Comparison of ENCODE assay signal across 8 cellular contexts in the genomic region with DNA sequence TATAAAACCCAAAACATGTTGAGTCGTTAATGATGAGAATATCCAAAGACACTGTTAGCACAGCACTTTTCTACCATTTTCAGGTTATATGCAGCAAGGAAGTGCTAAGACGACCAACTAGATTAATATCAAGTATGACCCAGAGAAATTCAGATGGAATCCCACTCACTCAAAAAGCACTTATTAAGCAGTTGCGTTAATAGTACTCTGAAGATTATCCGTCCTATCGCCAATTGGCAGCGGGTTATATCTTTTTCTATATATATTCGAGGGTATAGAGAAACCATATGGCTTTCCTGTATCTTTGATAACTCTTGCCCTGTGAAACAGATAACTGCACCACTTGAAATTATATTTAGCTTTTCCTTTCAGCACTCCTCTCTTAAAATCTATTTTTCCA. TPM values are rescaled to one million over a fixed set of nuclear protein-coding genes. Genes with fewer than 3 reads are reported as not detected.
A peak's percentile ranks its signal among the peaks of the same experiment; 100 is the strongest.
DNase-seq lines count a peak whose midpoint lies in the region; ATAC-seq and TF ChIP-seq lines count a peak whose summit lies in the region.

No MANE protein-coding gene starts in this region.

- no peak overlapping the region for H3K4ac ChIP-seq in mesenchymal stem cell (ENCODE audit: low read depth in 1 of 2, low read length in 2 of 2)

- in situ Hi-C loops in astrocyte of the cerebellum (cut with HindIII; ENCODE audit: low sequenced_read_pairs): no loop called here

- H2BK12ac ChIP-seq in mesenchymal stem cell (ENCODE audit: low read length in 2 of 2): no peak overlapping the region

- DNase-seq in heart right ventricle: no peak
- no peak for DNase-seq in Right ventricle myocardium superior
- DNase-seq in astrocyte of the cerebellum (ENCODE audit: low read depth): no peak
- peak; percentile 5 for DNase-seq in mesenchymal stem cell
- no peak for DNase-seq in uterus
- no peak for DNase-seq in ecto neural progenitor cell (ENCODE audit: low spot score)
- DNase-seq in DMS153 (lab: John Stamatoyannopoulos, UW): no peak

- H3K36me3 ChIP-seq in heart right ventricle (peaks cover 0 to 6% (median 0%) of the 10 kb centered on the region in 9 donors), mesenchymal stem cell (ENCODE audit: control insufficient read depth in 1 of 2, insufficient read depth in 2 of 2, low read depth in 1 of 2, low read length in 2 of 2) (peaks cover 0 to 3% of the 10 kb centered on the region in 2 experiments), uterus (no peaks in the 10 kb centered on the region)

- no peak for TF ChIP-seq POLR2A in uterus (IDR thresholded peaks at IDR 0.05)

- ATAC-seq in heart right ventricle: no peak
- ATAC-seq in Right ventricle myocardium superior (ENCODE audit: poor library complexity): no peak
- no peak for ATAC-seq in GM18498 (IDR thresholded peaks at IDR 0.05; ENCODE audit: unreplicated experiment)

- H3K27me3 ChIP-seq in heart right ventricle (no peaks in the 10 kb centered on the region), mesenchymal stem cell (ENCODE audit: control insufficient read depth in 1 of 2, insufficient read depth in 1 of 2, low read length in 2 of 2) (no peaks in the 10 kb centered on the region), uterus (no peaks in the 10 kb centered on the region)

- no peak overlapping the region for H2BK5ac ChIP-seq in mesenchymal stem cell (ENCODE audit: low read depth, low read length, poor library complexity, severe bottlenecking)

- intact Hi-C loops in heart right ventricle (cut with DNase I) (loop anchor here in 1 of 10 donors (5.0 kb wide), 1 partner anchor 346 kb away; the partner anchor contains the start of gene GOSR1), Right ventricle myocardium superior (cut with DNase I) (no loop called here), uterus (cut with DNase I; ENCODE audit: low total_unique reads) (no loop called here)

- no peak for TF ChIP-seq CTCF in heart right ventricle (IDR thresholded peaks at IDR 0.05)
- no peak for TF ChIP-seq CTCF in astrocyte of the cerebellum (IDR thresholded peaks at IDR 0.05; ENCODE audit: low read depth, low read length, missing control alignments)
- no peak for TF ChIP-seq CTCF in uterus (IDR thresholded peaks at IDR 0.05)

- no peak overlapping the region for H2AFZ ChIP-seq in mesenchymal stem cell (ENCODE audit: low read depth, low read length)

- no peak overlapping the region for H2BK15ac ChIP-seq in mesenchymal stem cell (ENCODE audit: low read depth, poor library complexity, severe bottlenecking)

- H3K14ac ChIP-seq in mesenchymal stem cell (ENCODE audit: low read length in 2 of 2): no peak overlapping the region

- peaks cover 0 to 72% (median 28%) of the 10 kb centered on the region in 9 donors for H3K4me1 ChIP-seq in heart right ventricle
- peaks cover 6% of the 10 kb centered on the region for H3K4me1 ChIP-seq in mesenchymal stem cell (ENCODE audit: control insufficient read depth, insufficient read depth, low read depth, low read length)
- no peaks in the 10 kb centered on the region for H3K4me1 ChIP-seq in uterus

- H3K23ac ChIP-seq in mesenchymal stem cell (ENCODE audit: low read length in 2 of 2): no peak overlapping the region

- H4K8ac ChIP-seq in mesenchymal stem cell (ENCODE audit: low read length): no peak overlapping the region

- no peak overlapping the region for H4K91ac ChIP-seq in mesenchymal stem cell (ENCODE audit: low read length)

- 18 to 21% methylated on average over 7 of the region's 7 CpGs for WGBS in heart right ventricle, 2 donors
- WGBS in mesenchymal stem cell: 70% methylated on average over 4 of the region's 7 CpGs

- H3K27ac ChIP-seq in heart right ventricle (peak overlapping the region in 6 of 10 donors; percentile 74 to 97 (median 87)), mesenchymal stem cell (ENCODE audit: low read length, poor library complexity, severe bottlenecking) (no peak overlapping the region), uterus (peak overlapping the region; percentile 83 to 86)

- peak overlapping the region; percentile 10 for H3K4me2 ChIP-seq in mesenchymal stem cell (ENCODE audit: low read length, poor library complexity, severe bottlenecking)

- H3K9me3 ChIP-seq in heart right ventricle (no peaks in the 10 kb centered on the region), mesenchymal stem cell (ENCODE audit: control insufficient read depth, low read length) (no peaks in the 10 kb centered on the region), uterus (no peaks in the 10 kb centered on the region)

- no peak overlapping the region for H3K18ac ChIP-seq in mesenchymal stem cell (ENCODE audit: low read depth in 1 of 2, low read length in 2 of 2)

- peak overlapping the region; percentile 42 to 98 (median 94) for H3K4me3 ChIP-seq in heart right ventricle
- H3K4me3 ChIP-seq in astrocyte of the cerebellum (ENCODE audit: low read depth, low read length): peak overlapping the region; percentile 88
- peak overlapping the region in 1 of 2 experiments; percentile 86 for H3K4me3 ChIP-seq in mesenchymal stem cell (ENCODE audit: insufficient read depth in 1 of 2, low read depth in 1 of 2, low read length in 2 of 2)
- H3K4me3 ChIP-seq in uterus: peak overlapping the region; percentile 92 to 97

- H2AK5ac ChIP-seq in mesenchymal stem cell (ENCODE audit: low read length, severe bottlenecking): no peak overlapping the region

- peak overlapping the region; percentile 86 for H3K9ac ChIP-seq in mesenchymal stem cell (ENCODE audit: low read length)

- H2BK120ac ChIP-seq in mesenchymal stem cell (ENCODE audit: low read depth, low read length): no peak overlapping the region

- peaks cover 4% of the 10 kb centered on the region for H3K79me1 ChIP-seq in mesenchymal stem cell (replicated peaks; ENCODE audit: low read length, poor library complexity, severe bottlenecking)

RNA-seq across cellular contexts. Expression of gene CRLF3, which starts 1.1 kb away (rescaled TPM):
- total RNA-seq in heart right ventricle (1 to 10 TPM; 4.2 to 9.5 (median 5.6) TPM), Right ventricle myocardium superior (6.4 TPM), uterus (10 to 100 TPM in 2 of 4 donors, 1 to 10 TPM in 2; 1.0 to 23.4 (median 8.7) TPM)
- polyA plus RNA-seq in heart right ventricle: 1 to 10 TPM; 3.2 to 4.7 TPM
- polyA plus RNA-seq in mesenchymal stem cell (2013, experiment 1 of 2): 4.3 TPM
- polyA plus RNA-seq in mesenchymal stem cell (2013, experiment 2 of 2): 4.4 TPM

RNA-seq across cellular contexts. Expression of gene ATAD5, which starts 8.3 kb away (rescaled TPM):
- total RNA-seq in heart right ventricle (1 to 10 TPM in 1 of 10 donors, under 1 TPM in 9; 0.32 to 1.4 (median 0.44) TPM), Right ventricle myocardium superior (0.38 TPM), uterus (1 to 10 TPM; 1.3 to 8.8 (median 5.2) TPM)
- under 1 TPM; 0.14 to 0.59 TPM for polyA plus RNA-seq in heart right ventricle
- 1.0 TPM for polyA plus RNA-seq in mesenchymal stem cell (2013, experiment 1 of 2)
- polyA plus RNA-seq in mesenchymal stem cell (2013, experiment 2 of 2): 0.92 TPM
